ENCODE assay signal across 8 cellular contexts in genomic region chr1:67853704-67854103, GRCh38. TPM values are rescaled to one million over a fixed set of nuclear protein-coding genes. Genes with fewer than 3 reads are reported as not detected.
DNase-seq lines count a peak whose midpoint lies in the region; ATAC-seq and TF ChIP-seq lines count a peak whose summit lies in the region.

No MANE protein-coding gene starts in this region.

- no peaks in the 10 kb centered on the region for H3K9me3 ChIP-seq in HCT116 (ENCODE audit: control insufficient read depth in 1 of 2, insufficient read depth in 1 of 2, low read depth in 1 of 2, low read length in 2 of 2)

- no peaks in the 10 kb centered on the region for H4K20me1 ChIP-seq in HCT116 (ENCODE audit: insufficient read depth)

- DNase-seq in COLO668 (lab: John Stamatoyannopoulos, UW; ENCODE audit: unreplicated experiment) (peak; percentile 91), HCT116 (ENCODE audit: low read depth, low spot score) (peak; percentile 44), NCI-H2227 treated with DMSO at 0.1 percent for 48 hours (lab: John Stamatoyannopoulos, UW) (peak; percentile 78), astrocyte of the hippocampus (ENCODE audit: low read depth, low spot score) (peak; percentile 87), iPS-NIHi11 (ENCODE audit: low spot score) (peak; percentile 85), substantia nigra (lab: John Stamatoyannopoulos, UW) (peak in 33 of 49 donors; percentile 2 to 66 (median 36))

- RAD21 ChIA-PET in HCT116 (lab: Charles Lee; ENCODE audit: low non-redundant PET in 1 of 2, low total read pairs in 2 of 2, uncharacterized antibody in 2 of 2, unreplicated experiment in 2 of 2): interaction anchor here (0.6 kb wide), 2 partner anchors 87 to 162 kb away, joined by 3 read pairs; no protein-coding TSS in a partner anchor

- no peak overlapping the region for H3K9ac ChIP-seq in HCT116 (ENCODE audit: low read length)

- no peak for TF ChIP-seq POLR2A in HCT116 (IDR thresholded peaks at IDR 0.05; ENCODE audit: borderline replicate concordance, extremely low read depth, insufficient read depth, insufficient read length)

- no peak overlapping the region for H3K27ac ChIP-seq in HCT116 (ENCODE audit: low read depth, low read length)
- H3K27ac ChIP-seq in substantia nigra (ENCODE audit: low read depth, low read length, poor library complexity, severe bottlenecking): no peak overlapping the region

- no peak overlapping the region for H3K4me2 ChIP-seq in HCT116 (ENCODE audit: low read length)

- POLR2A ChIA-PET in HCT116 (lab: Charles Lee): no interaction called here

- no peaks in the 10 kb centered on the region for H3K79me2 ChIP-seq in HCT116 (ENCODE audit: insufficient read depth, low read length)

- H3K9me2 ChIP-seq in HCT116 (ENCODE audit: insufficient read depth): no peaks in the 10 kb centered on the region

- TF ChIP-seq CTCF in HCT116 (IDR thresholded peaks at IDR 0.05 in 2 of 3, conservative IDR thresholded peaks at IDR 0.05 in 1 of 3; ENCODE audit: borderline replicate concordance in 1 of 3, insufficient read depth in 1 of 3, low read depth in 2 of 3, low read length in 2 of 3): peak; percentile 88 to 97 (median 89)

- no peaks in the 10 kb centered on the region for H3K36me3 ChIP-seq in HCT116 (ENCODE audit: control insufficient read depth in 1 of 2, insufficient read depth in 2 of 2, low read length in 2 of 2)

- no peak overlapping the region for H2AFZ ChIP-seq in HCT116 (ENCODE audit: low read depth, low read length, poor library complexity, severe bottlenecking)

- BruUV-seq in HCT116 (replicated peaks; lab: Mats Ljungman, UMichigan): no TSS peak

- intact Hi-C loops in HCT116 (cut with micrococcal nuclease): loop anchor here (1.0 to 10.0 kb wide), 5 partner anchors 157 to 591 kb away; partner anchors contain the start of gene RPE65

- H3K4me3 ChIP-seq in HCT116 (replicated peaks in 1 of 2; ENCODE audit: low read depth in 1 of 2, low read length in 2 of 2): no peak overlapping the region

- H3K27me3 ChIP-seq in HCT116 (ENCODE audit: insufficient read depth, low read length): no peaks in the 10 kb centered on the region; the same call in 1 of the 2 replicates

- peaks cover 10 to 14% of the 10 kb centered on the region in 2 experiments for H3K4me1 ChIP-seq in HCT116 (ENCODE audit: control insufficient read depth in 1 of 2, insufficient read depth in 2 of 2, low read length in 2 of 2)

- peak; percentile 98 for TF ChIP-seq RAD21 in HCT116 (IDR thresholded peaks at IDR 0.05; ENCODE audit: low read depth)

- peak; percentile 84 for ATAC-seq in HCT116
- ATAC-seq in HG02981 (IDR thresholded peaks at IDR 0.05; ENCODE audit: unreplicated experiment): no peak
- ATAC-seq in HG02938 (IDR thresholded peaks at IDR 0.05; ENCODE audit: unreplicated experiment): no peak

- CTCF ChIA-PET in HCT116 (lab: Charles Lee): interaction anchor here (0.6 to 2.3 kb wide), 4 partner anchors 12 to 256 kb away, joined by 3 to 10 read pairs (median 3); no protein-coding TSS in a partner anchor

TF ChIP-seq in HCT116, 20 proteins besides CTCF, POLR2A, EP300 and RAD21:
- TF ChIP-seq SP1 (IDR thresholded peaks at IDR 0.05; ENCODE audit: low read depth) (no peak), ZFX (IDR thresholded peaks at IDR 0.05) (no peak), EZH2phosphoT487 (IDR thresholded peaks at IDR 0.05; ENCODE audit: borderline replicate concordance) (no peak), EZH2 (IDR thresholded peaks at IDR 0.05) (no peak), REST (IDR thresholded peaks at IDR 0.05; ENCODE audit: low read depth) (no peak), MAX (IDR thresholded peaks at IDR 0.05) (no peak), CEBPB (IDR thresholded peaks at IDR 0.05; ENCODE audit: low read depth) (no peak), TCF7L2 (IDR thresholded peaks at IDR 0.05; ENCODE audit: borderline replicate concordance, extremely low read depth, insufficient read depth, insufficient read length) (no peak), JUND (IDR thresholded peaks at IDR 0.05) (no peak), SRF (IDR thresholded peaks at IDR 0.05; ENCODE audit: low read depth) (no peak), ELF1 (IDR thresholded peaks at IDR 0.05; ENCODE audit: borderline replicate concordance, low read depth) (no peak), CBX3 (IDR thresholded peaks at IDR 0.05; ENCODE audit: low read depth) (no peak), FOSL1 (IDR thresholded peaks at IDR 0.05; ENCODE audit: low read depth) (no peak), EGR1 (IDR thresholded peaks at IDR 0.05; ENCODE audit: low read depth) (no peak)

RNA-seq across cellular contexts. Expression of gene GNG12, which starts 20.4 kb away (rescaled TPM):
- 49.6 TPM for total RNA-seq in HCT116 (2021; ENCODE audit: unreplicated experiment)
- 13.6 and 19.4 TPM in 2 replicates for polyA plus RNA-seq in HCT116 (2012)

Comparison
In these comparisons a context has a peak if more than half of its experiments do, and no peak if none do; other contexts are left out.
1. DNase-seq: peak in every context shown above with its lines; median percentile 91 in COLO668; 87 in astrocyte of the hippocampus; 85 in iPS-NIHi11; 78 in NCI-H2227 treated with DMSO at 0.1 percent for 48 hours; 44 in HCT116; 36 in substantia nigra.